Comparison of ENCODE assay signal across 8 cellular contexts in genomic region chr19:5170329-5170745, GRCh38.
DNase-seq lines count a peak whose midpoint lies in the region; ATAC-seq and TF ChIP-seq lines count a peak whose summit lies in the region.

No MANE protein-coding gene starts in this region.

- CTCF ChIA-PET in CD8-positive, alpha-beta T cell (lab: Charles Lee) = interaction anchor here (0.6 to 4.6 kb wide), 8 partner anchors 9 to 169 kb away, joined by 3 to 36 read pairs (median 4); no protein-coding TSS in a partner anchor

- ATAC-seq in CD8-positive, alpha-beta T cell = peak; percentile 42
- ATAC-seq in lower lobe of right lung = peak in 1 of 2 donors; percentile 66
- ATAC-seq in stimulated activated naive CD8-positive, alpha-beta T cell treated with anti-CD3 and anti-CD28 coated beads, Interleukin-15, Interleukin-2, amounts not matched to agents 100 U/mL and 50 U/mL, for 24 hours = no peak
- no peak for ATAC-seq in GM21576 (IDR thresholded peaks at IDR 0.05; ENCODE audit: unreplicated experiment)
- ATAC-seq in HG03354 (IDR thresholded peaks at IDR 0.05; ENCODE audit: poor library complexity, severe bottlenecking, unreplicated experiment) = no peak
- no peak for ATAC-seq in GM21717 (IDR thresholded peaks at IDR 0.05; ENCODE audit: unreplicated experiment)

- no peak overlapping the region for H3K4me3 Mint-ChIP-seq in CD8-positive, alpha-beta T cell

- H3K9me3 ChIP-seq in CD8-positive, alpha-beta T cell (ENCODE audit: low read length) = no peaks in the 10 kb centered on the region
- no peaks in the 10 kb centered on the region for H3K9me3 ChIP-seq in OCI-LY1 (ENCODE audit: low read length)
- H3K9me3 ChIP-seq in lower lobe of right lung = no peaks in the 10 kb centered on the region

- no peak overlapping the region for H2AFZ ChIP-seq in OCI-LY1 (ENCODE audit: low read length)

- DNase-seq in CD8-positive, alpha-beta T cell = peak; percentile 18 to 74 (median 51)
- peak; percentile 84 for DNase-seq in activated effector memory CD4-positive, alpha-beta T cell treated with anti-CD3 and anti-CD28 coated beads, Interleukin-2, amount 50 U/mL, for 16 hours
- peak; percentile 55 for DNase-seq in lower lobe of right lung
- DNase-seq in stimulated activated naive CD8-positive, alpha-beta T cell treated with anti-CD3 and anti-CD28 coated beads, Interleukin-15, Interleukin-2, amounts not matched to agents 100 U/mL and 50 U/mL, for 24 hours = peak; percentile 77

- no peaks in the 10 kb centered on the region for H3K4me1 ChIP-seq in CD8-positive, alpha-beta T cell (ENCODE audit: insufficient read depth, low read length)
- H3K4me1 ChIP-seq in OCI-LY1 (ENCODE audit: insufficient read depth, low read length, severe bottlenecking) (no peaks in the 10 kb centered on the region), lower lobe of right lung (no peaks in the 10 kb centered on the region)

- no peaks in the 10 kb centered on the region for H3K36me3 ChIP-seq in CD8-positive, alpha-beta T cell (ENCODE audit: insufficient read depth, low read length)
- no peaks in the 10 kb centered on the region for H3K36me3 ChIP-seq in OCI-LY1 (ENCODE audit: insufficient read depth, low read length)
- no peaks in the 10 kb centered on the region for H3K36me3 ChIP-seq in lower lobe of right lung

- intact Hi-C loops in CD8-positive, alpha-beta T cell (cut with DNase I, micrococcal nuclease) = no loop called here
- intact Hi-C loops in lower lobe of right lung (cut with DNase I) = no loop called here

- peaks cover 2% of the 10 kb centered on the region for H3K4me1 Mint-ChIP-seq in CD8-positive, alpha-beta T cell (ENCODE audit: low read depth)

- no peak overlapping the region for H3K9ac ChIP-seq in OCI-LY1 (ENCODE audit: low read length)

- no peaks in the 10 kb centered on the region for H4K20me1 ChIP-seq in OCI-LY1 (ENCODE audit: insufficient read depth, low read length)

- H3K9me3 Mint-ChIP-seq in CD8-positive, alpha-beta T cell = no peaks in the 10 kb centered on the region

- no peaks in the 10 kb centered on the region for H3K27me3 ChIP-seq in CD8-positive, alpha-beta T cell (ENCODE audit: insufficient read depth, low read length)
- H3K27me3 ChIP-seq in OCI-LY1 (ENCODE audit: insufficient read depth, low read length) = peaks cover 4% of the 10 kb centered on the region; the same call in 1 of the 2 replicates
- no peaks in the 10 kb centered on the region for H3K27me3 ChIP-seq in lower lobe of right lung (ENCODE audit: low read depth)

- POLR2A ChIA-PET in CD8-positive, alpha-beta T cell (lab: Charles Lee) = no interaction called here

- no peaks in the 10 kb centered on the region for H3K27me3 Mint-ChIP-seq in CD8-positive, alpha-beta T cell (ENCODE audit: low read depth)

- H3K9me2 ChIP-seq in OCI-LY1 (ENCODE audit: low read depth, low read length) = no peaks in the 10 kb centered on the region

- H3K4me2 ChIP-seq in OCI-LY1 (ENCODE audit: low read length) = no peak overlapping the region

- H3K27ac ChIP-seq in CD8-positive, alpha-beta T cell (ENCODE audit: low read depth, low read length) = no peak overlapping the region
- H3K27ac ChIP-seq in OCI-LY1 (ENCODE audit: low read depth, low read length, poor library complexity, severe bottlenecking) = no peak overlapping the region
- H3K27ac ChIP-seq in lower lobe of right lung = no peak overlapping the region

- H3K79me2 ChIP-seq in OCI-LY1 (ENCODE audit: insufficient read depth, low read length) = no peaks in the 10 kb centered on the region

- no peaks in the 10 kb centered on the region for H3F3A ChIP-seq in OCI-LY1 (ENCODE audit: insufficient read depth, low read length)

- H3K27ac Mint-ChIP-seq in CD8-positive, alpha-beta T cell = no peak overlapping the region

- peak; percentile 47 for TF ChIP-seq CTCF in CD8-positive, alpha-beta T cell (IDR thresholded peaks at IDR 0.05)
- TF ChIP-seq CTCF in OCI-LY1 (IDR thresholded peaks at IDR 0.05; ENCODE audit: low read length) = peak; percentile 63
- TF ChIP-seq CTCF in lower lobe of right lung (IDR thresholded peaks at IDR 0.05) = peak; percentile 49

- H3K4me3 ChIP-seq in CD8-positive, alpha-beta T cell (ENCODE audit: low read depth, low read length) = no peak overlapping the region
- H3K4me3 ChIP-seq in OCI-LY1 (ENCODE audit: low read depth, low read length, poor library complexity, severe bottlenecking) (no peak overlapping the region), lower lobe of right lung (no peak overlapping the region)

- no peaks in the 10 kb centered on the region for H3K36me3 Mint-ChIP-seq in CD8-positive, alpha-beta T cell
